8 cellular contexts compared by ENCODE assay signal in the genomic region with DNA sequence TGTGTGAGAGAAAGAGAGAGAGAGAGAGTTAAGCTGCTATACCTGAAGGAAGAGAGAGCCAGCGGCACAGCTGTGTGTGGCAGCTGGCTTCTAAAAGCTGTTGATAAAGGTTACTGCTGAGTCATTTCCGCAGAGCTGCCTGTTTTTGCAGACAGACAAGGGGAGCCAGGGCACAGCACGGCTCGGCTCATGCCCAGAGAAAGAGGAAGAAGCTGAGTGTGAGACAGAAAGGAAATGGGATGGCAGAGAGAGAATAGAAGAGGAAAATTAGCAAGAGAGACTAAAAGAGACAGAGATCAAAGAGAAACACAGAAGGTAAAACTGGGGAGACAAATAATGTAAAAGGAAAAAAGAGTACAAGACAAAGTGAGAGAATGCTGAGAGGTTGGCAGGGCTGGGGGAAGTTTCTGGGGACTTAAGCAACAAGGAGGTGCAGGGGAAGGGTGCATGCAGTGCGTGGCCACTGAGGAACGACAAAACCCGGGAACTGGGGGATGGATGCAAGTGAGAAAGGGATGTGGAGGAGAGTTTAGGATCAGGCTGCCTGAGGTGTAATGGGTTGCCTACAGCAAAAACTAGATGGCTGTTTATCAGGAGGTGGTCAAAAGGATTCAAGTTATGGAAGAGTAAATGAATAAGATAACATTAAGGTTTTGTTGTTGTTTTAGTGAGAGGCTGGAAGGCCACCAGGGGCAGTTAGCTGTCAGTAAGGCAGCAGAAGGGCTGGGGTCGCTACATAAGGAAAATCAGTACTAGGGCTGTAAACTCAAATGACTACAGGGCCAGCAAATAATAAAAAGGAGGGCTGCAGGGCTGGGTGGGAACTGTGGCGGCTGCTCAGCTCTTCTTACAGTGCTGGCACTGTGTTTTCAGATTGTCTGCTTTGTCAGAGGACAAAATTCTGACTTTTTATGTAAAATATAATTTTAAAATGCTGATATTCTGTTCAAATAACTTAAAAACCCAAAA. TPM values are rescaled to one million over a fixed set of nuclear protein-coding genes. Genes with fewer than 3 reads are reported as not detected.
A peak's percentile ranks its signal among the peaks of the same experiment; 100 is the strongest.
DNase-seq lines count a peak whose midpoint lies in the region; ATAC-seq, FAIRE-seq and TF ChIP-seq lines count a peak whose summit lies in the region.

No MANE protein-coding gene starts in this region.

- peak overlapping the region; percentile 15 for H2AFZ ChIP-seq in trophoblast cell (ENCODE audit: insufficient read depth, low read length, poor library complexity)

- H3K23ac ChIP-seq in trophoblast cell (ENCODE audit: low read length): no peak overlapping the region

- peak overlapping the region; percentile 8 for H2BK120ac ChIP-seq in trophoblast cell (ENCODE audit: insufficient read depth, low read length, poor library complexity)

- H3K18ac ChIP-seq in trophoblast cell (ENCODE audit: low read length): no peak overlapping the region

- H4K91ac ChIP-seq in trophoblast cell (ENCODE audit: low read depth, low read length): peak overlapping the region; percentile 21

- no CpG with 5 or more reads among the region's 9 CpGs for WGBS in trophoblast cell (ENCODE audit: extremely low coverage, insufficient coverage, insufficient read length)

- CTCF ChIA-PET in GM10248 (lab: Yijun Ruan, JAX): interaction anchor here (0.7 to 4.4 kb wide), 8 partner anchors 10 to 269 kb away, joined by 3 to 25 read pairs (median 5); no protein-coding TSS in a partner anchor

- no peak overlapping the region for H3K9ac ChIP-seq in trophoblast cell (ENCODE audit: low read length)

- H3K4me3 ChIP-seq in trophoblast cell (ENCODE audit: low read depth, low read length): no peak overlapping the region

- peak overlapping the region; percentile 9 for H3K4me2 ChIP-seq in trophoblast cell (ENCODE audit: low read length)

- no peaks in the 10 kb centered on the region for H3K79me2 ChIP-seq in trophoblast cell (ENCODE audit: control insufficient read depth, insufficient read depth, low read length, poor library complexity)

- no peak overlapping the region for H4K8ac ChIP-seq in trophoblast cell (ENCODE audit: low read depth, low read length)

- H3K4ac ChIP-seq in trophoblast cell (ENCODE audit: low read depth, low read length): no peak overlapping the region

- H2BK5ac ChIP-seq in trophoblast cell (ENCODE audit: low read depth, low read length, poor library complexity): peak overlapping the region; percentile 34

- DNase-seq in GM10248 (ENCODE audit: extremely low spot score) (peak; percentile 73), NCI-H1092 treated with DMSO at 0.1 percent for 48 hours (lab: John Stamatoyannopoulos, UW) (peak; percentile 73), SKM-1 treated with dmso at 0.1 percent for 144 hours (lab: John Stamatoyannopoulos, UW; ENCODE audit: unreplicated experiment) (peak; percentile 92), cardiac septum (ENCODE audit: low spot score) (peak; percentile 93), trophoblast cell (peak; percentile 21 to 48), urothelium cell line (ENCODE audit: low spot score) (peak; percentile 78)
- peak; percentile 54 for DNase-seq in activated naive CD8-positive, alpha-beta T cell treated with anti-CD3 and anti-CD28 coated beads, Interleukin-2, amount 50 U/mL, for 16 hours (ENCODE audit: low read depth, low spot score)

- ATAC-seq in HG02610 (IDR thresholded peaks at IDR 0.05; ENCODE audit: unreplicated experiment): peak; percentile 96

- H3K4me1 ChIP-seq in trophoblast cell (ENCODE audit: control insufficient read depth in 1 of 2, insufficient read depth in 2 of 2, low read length in 2 of 2): peaks cover 5 to 12% of the 10 kb centered on the region in 2 experiments

- H3K36me3 ChIP-seq in trophoblast cell (ENCODE audit: control insufficient read depth in 1 of 2, insufficient read depth in 2 of 2, low read length in 2 of 2): no peaks in the 10 kb centered on the region

- H4K12ac ChIP-seq in trophoblast cell (ENCODE audit: low read depth, low read length): no peak overlapping the region

- H3K27ac ChIP-seq in trophoblast cell (ENCODE audit: low read depth, low read length): peak overlapping the region; percentile 63

- POLR2A ChIA-PET in GM10248 (lab: Yijun Ruan, JAX): interaction anchor here (0.9 to 1.3 kb wide), 4 partner anchors 10 to 18 kb away, joined by 3 to 7 read pairs (median 4); no protein-coding TSS in a partner anchor

- H3K14ac ChIP-seq in trophoblast cell (ENCODE audit: low read length): no peak overlapping the region

- no peaks in the 10 kb centered on the region for H3K27me3 ChIP-seq in trophoblast cell (ENCODE audit: insufficient read depth, low read length)

- TF ChIP-seq CTCF in GM10248 (IDR thresholded peaks at IDR 0.05; ENCODE audit: control extremely low read depth, extremely low read depth, low read depth, missing control alignments): no peak

- H3K9me3 ChIP-seq in trophoblast cell (ENCODE audit: insufficient read depth, low read depth, low read length): peaks cover 2% of the 10 kb centered on the region

- intact Hi-C loops in cardiac septum (cut with DNase I): no loop called here

- H3K79me1 ChIP-seq in trophoblast cell (ENCODE audit: low read length): peaks cover 3% of the 10 kb centered on the region

- no peak for FAIRE-seq in urothelium cell line (lab: Jason Lieb, UNC)

- H2AK5ac ChIP-seq in trophoblast cell (ENCODE audit: low read length): no peak overlapping the region

- H2BK12ac ChIP-seq in trophoblast cell (ENCODE audit: low read length): peak overlapping the region; percentile 3

RNA-seq across cellular contexts. Expression of gene HLA-A, which starts 22.9 kb away (rescaled TPM):
- total RNA-seq in cardiac septum: 268 TPM
- polyA plus RNA-seq in trophoblast cell (2013): 12.3 and 12.5 TPM in 2 replicates

Comparison
In these comparisons a context has a peak if more than half of its experiments do, and no peak if none do; other contexts are left out.
1. DNase-seq: peak in every context shown above with its lines; median percentile 93 in cardiac septum; 92 in SKM-1 treated with dmso at 0.1 percent for 144 hours; 78 in urothelium cell line; 73 in GM10248; 73 in NCI-H1092 treated with DMSO at 0.1 percent for 48 hours; 54 in activated naive CD8-positive, alpha-beta T cell treated with anti-CD3 and anti-CD28 coated beads, Interleukin-2, amount 50 U/mL, for 16 hours; 34 in trophoblast cell.